Comparison of ENCODE assay signal across 2 cellular contexts in the genomic region with DNA sequence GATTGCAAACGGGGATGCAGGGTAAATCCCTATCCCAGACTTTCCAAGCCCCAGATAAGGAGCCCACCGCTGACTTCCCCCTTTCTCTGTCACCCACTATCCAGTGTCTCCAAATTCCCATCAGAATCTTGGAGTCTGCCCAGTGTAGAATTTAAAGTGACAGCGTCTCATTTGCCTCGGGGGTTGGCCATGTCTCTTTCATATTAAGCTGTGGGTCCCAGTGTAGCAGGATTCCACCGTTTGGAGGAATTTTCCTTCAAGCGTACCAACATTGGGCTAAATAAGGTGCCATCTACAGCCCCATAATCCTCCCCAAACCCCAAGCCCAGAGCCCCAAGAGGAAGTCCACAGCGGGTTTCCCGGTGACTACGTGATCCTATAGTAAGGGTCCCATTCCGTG.
TF ChIP-seq lines count a peak whose summit lies in the region.

No MANE protein-coding gene starts in this region.

TF ChIP-seq in A549, 52 proteins besides CTCF, POLR2A, EP300 and RAD21 (continued from another document):
- TF ChIP-seq, protein P1, sequence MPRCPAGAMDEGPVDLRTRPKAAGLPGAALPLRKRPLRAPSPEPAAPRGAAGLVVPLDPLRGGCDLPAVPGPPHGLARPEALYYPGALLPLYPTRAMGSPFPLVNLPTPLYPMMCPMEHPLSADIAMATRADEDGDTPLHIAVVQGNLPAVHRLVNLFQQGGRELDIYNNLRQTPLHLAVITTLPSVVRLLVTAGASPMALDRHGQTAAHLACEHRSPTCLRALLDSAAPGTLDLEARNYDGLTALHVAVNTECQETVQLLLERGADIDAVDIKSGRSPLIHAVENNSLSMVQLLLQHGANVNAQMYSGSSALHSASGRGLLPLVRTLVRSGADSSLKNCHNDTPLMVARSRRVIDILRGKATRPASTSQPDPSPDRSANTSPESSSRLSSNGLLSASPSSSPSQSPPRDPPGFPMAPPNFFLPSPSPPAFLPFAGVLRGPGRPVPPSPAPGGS (IDR thresholded peaks at IDR 0.05): no peak
- TF ChIP-seq, protein P2, sequence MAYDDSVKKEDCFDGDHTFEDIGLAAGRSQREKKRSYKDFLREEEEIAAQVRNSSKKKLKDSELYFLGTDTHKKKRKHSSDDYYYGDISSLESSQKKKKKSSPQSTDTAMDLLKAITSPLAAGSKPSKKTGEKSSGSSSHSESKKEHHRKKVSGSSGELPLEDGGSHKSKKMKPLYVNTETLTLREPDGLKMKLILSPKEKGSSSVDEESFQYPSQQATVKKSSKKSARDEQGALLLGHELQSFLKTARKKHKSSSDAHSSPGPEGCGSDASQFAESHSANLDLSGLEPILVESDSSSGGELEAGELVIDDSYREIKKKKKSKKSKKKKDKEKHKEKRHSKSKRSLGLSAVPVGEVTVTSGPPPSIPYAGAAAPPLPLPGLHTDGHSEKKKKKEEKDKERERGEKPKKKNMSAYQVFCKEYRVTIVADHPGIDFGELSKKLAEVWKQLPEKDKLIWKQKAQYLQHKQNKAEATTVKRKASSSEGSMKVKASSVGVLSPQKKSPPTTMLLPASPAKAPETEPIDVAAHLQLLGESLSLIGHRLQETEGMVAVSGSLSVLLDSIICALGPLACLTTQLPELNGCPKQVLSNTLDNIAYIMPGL (CRISPR knock-in tag; IDR thresholded peaks at IDR 0.05; ENCODE audit: borderline replicate concordance): no peak
- TF ChIP-seq HOXB13 (CRISPR knock-in tag; IDR thresholded peaks at IDR 0.05; ENCODE audit: low read depth) (no peak), POLR2AphosphoS2 (conservative IDR thresholded peaks at IDR 0.05; ENCODE audit: low read length) (no peak), EHF (CRISPR knock-in tag; IDR thresholded peaks at IDR 0.05) (no peak), KDM5A (IDR thresholded peaks at IDR 0.05) (no peak), MAFK (IDR thresholded peaks at IDR 0.05; ENCODE audit: partially characterized antibody) (no peak), SREBF2 (IDR thresholded peaks at IDR 0.05) (no peak), RARB (CRISPR knock-in tag; IDR thresholded peaks at IDR 0.05) (no peak), PHF8 (IDR thresholded peaks at IDR 0.05; ENCODE audit: borderline replicate concordance, low read depth) (no peak)
- TF ChIP-seq, protein P3, sequence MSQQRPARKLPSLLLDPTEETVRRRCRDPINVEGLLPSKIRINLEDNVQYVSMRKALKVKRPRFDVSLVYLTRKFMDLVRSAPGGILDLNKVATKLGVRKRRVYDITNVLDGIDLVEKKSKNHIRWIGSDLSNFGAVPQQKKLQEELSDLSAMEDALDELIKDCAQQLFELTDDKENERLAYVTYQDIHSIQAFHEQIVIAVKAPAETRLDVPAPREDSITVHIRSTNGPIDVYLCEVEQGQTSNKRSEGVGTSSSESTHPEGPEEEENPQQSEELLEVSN (IDR thresholded peaks at IDR 0.05; ENCODE audit: borderline replicate concordance, low read depth): no peak

TF ChIP-seq in neural cell, 6 proteins besides CTCF, POLR2A, EP300 and RAD21 (continued from another document):
- TF ChIP-seq TAF1 (IDR thresholded peaks at IDR 0.05; ENCODE audit: low read depth) (no peak), SMC3 (conservative IDR thresholded peaks at IDR 0.05; ENCODE audit: poor library complexity) (no peak)
